Comparison of ENCODE assay signal across 8 cellular contexts in genomic region chr20:461254-462198, GRCh38.
DNase-seq lines count a peak whose midpoint lies in the region; ATAC-seq and TF ChIP-seq lines count a peak whose summit lies in the region.

No MANE protein-coding gene starts in this region.

- TF ChIP-seq CTCF in brain microvascular endothelial cell (IDR thresholded peaks at IDR 0.05; ENCODE audit: low read depth, low read length, missing control alignments): no peak

- H3K36me3 Mint-ChIP-seq in T-helper 1 cell treated with Interleukin-12 subunit alpha and Interleukin-12 subunit beta and Interleukin-4 antibody, amounts not matched to agents 30 μg/mL and 1 μg/mL, for 36 hours (ENCODE audit: low read depth): no peaks in the 10 kb centered on the region

- H3K9ac ChIP-seq in HUES6 (ENCODE audit: low read length): peak overlapping the region; percentile 72

- H3K36me3 ChIP-seq in HUES6 (ENCODE audit: control insufficient read depth, insufficient read depth, low read length): no peaks in the 10 kb centered on the region
- H3K36me3 ChIP-seq in brain microvascular endothelial cell (replicated peaks): no peaks in the 10 kb centered on the region

- H3K4me3 ChIP-seq in HUES6 (ENCODE audit: low read depth, low read length): peak overlapping the region; percentile 69
- peak overlapping the region; percentile 83 for H3K4me3 ChIP-seq in brain microvascular endothelial cell (ENCODE audit: low read depth, low read length)

- in situ Hi-C loops in brain microvascular endothelial cell (cut with HindIII; ENCODE audit: low pct_ligation_motif_present, low sequenced_read_pairs): no loop called here

- DNase-seq in ELR (ENCODE audit: low read depth) (peak; percentile 59), brain microvascular endothelial cell (peak; percentile 19), islet precursor cell (peak; percentile 78), cerebellar cortex (ENCODE audit: low spot score) (no peak)
- peak; percentile 67 for DNase-seq in stimulated activated CD4-positive, alpha-beta T cell treated with anti-CD3 and anti-CD28 coated beads, Interleukin-15, amount 100 ng/mL, for 24 hours

- H3K27ac ChIP-seq in HUES6 (ENCODE audit: low read depth, low read length) (no peak overlapping the region), brain microvascular endothelial cell (peak overlapping the region; percentile 79)

- ATAC-seq in GM21529 (IDR thresholded peaks at IDR 0.05; ENCODE audit: unreplicated experiment): peak; percentile 38

- H3K27me3 ChIP-seq in HUES6 (ENCODE audit: control insufficient read depth, insufficient read depth, low read length) (peaks cover 18% of the 10 kb centered on the region), brain microvascular endothelial cell (replicated peaks) (no peaks in the 10 kb centered on the region)

- H3K4me3 Mint-ChIP-seq in T-helper 1 cell treated with Interleukin-12 subunit alpha and Interleukin-12 subunit beta and Interleukin-4 antibody, amounts not matched to agents 30 μg/mL and 1 μg/mL, for 36 hours: peak overlapping the region; percentile 95

- H3K9me3 ChIP-seq in HUES6 (ENCODE audit: control insufficient read depth, insufficient read depth, low read depth, low read length): no peaks in the 10 kb centered on the region

- H3K4me1 Mint-ChIP-seq in T-helper 1 cell treated with Interleukin-12 subunit alpha and Interleukin-12 subunit beta and Interleukin-4 antibody, amounts not matched to agents 30 μg/mL and 1 μg/mL, for 36 hours (ENCODE audit: low read depth): peaks cover 33% of the 10 kb centered on the region

- no peaks in the 10 kb centered on the region for H3K9me3 Mint-ChIP-seq in T-helper 1 cell treated with Interleukin-12 subunit alpha and Interleukin-12 subunit beta and Interleukin-4 antibody, amounts not matched to agents 30 μg/mL and 1 μg/mL, for 36 hours

- H3K27ac Mint-ChIP-seq in T-helper 1 cell treated with Interleukin-12 subunit alpha and Interleukin-12 subunit beta and Interleukin-4 antibody, amounts not matched to agents 30 μg/mL and 1 μg/mL, for 36 hours: peak overlapping the region; percentile 97

- H3K27me3 Mint-ChIP-seq in T-helper 1 cell treated with Interleukin-12 subunit alpha and Interleukin-12 subunit beta and Interleukin-4 antibody, amounts not matched to agents 30 μg/mL and 1 μg/mL, for 36 hours (ENCODE audit: low read depth): no peaks in the 10 kb centered on the region

- H3K4me1 ChIP-seq in HUES6 (ENCODE audit: control insufficient read depth, insufficient read depth, low read length): no peaks in the 10 kb centered on the region
